27 cellular contexts compared by ENCODE assay signal in the genomic region with DNA sequence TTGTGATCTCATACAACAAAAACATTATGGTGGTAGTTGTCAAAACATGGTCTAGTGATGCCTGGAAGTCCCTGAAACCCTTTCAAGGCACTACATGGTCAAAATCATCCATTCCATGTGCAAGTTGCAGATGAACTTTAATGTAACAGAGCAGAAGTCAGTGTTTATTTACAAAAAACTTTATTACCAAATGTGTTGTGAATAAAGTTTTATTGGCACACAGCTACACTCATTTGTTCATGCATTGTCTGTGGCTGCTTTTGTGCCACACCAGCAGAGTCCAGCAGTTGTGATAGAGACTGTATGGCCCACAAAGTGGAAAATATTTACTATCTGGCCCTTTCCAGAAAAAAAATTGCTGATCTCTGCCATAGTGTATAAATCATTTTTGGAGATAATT. TPM values are rescaled to one million over a fixed set of nuclear protein-coding genes. Genes with fewer than 3 reads are reported as not detected.
"Had no signal": no experiment of that assay in that cellular context is flagged by ENCODE, and none has a peak within 500 bp of the region (broad histone marks: within the 10 kb centered on the region; RNA-seq: fewer than 3 reads in every experiment).

No MANE protein-coding gene starts in this region.

- H3K9me3 Mint-ChIP-seq: dendritic cell treated with granulocyte-macrophage colony-stimulating factor and Interleukin-4, amounts not matched to agents 40 ng/mL and 50 ng/mL, for 4 days had no signal

- H3K27ac ChIP-seq: colonic mucosa, epithelial cell of prostate, esophagus squamous epithelium, foreskin keratinocyte, gastroesophageal sphincter, heart left ventricle, hepatocyte, left lung, lower lobe of right lung had no signal

- ATAC-seq: esophagus mucosa, foreskin keratinocyte, gastroesophageal sphincter, heart left ventricle, left cardiac atrium, left lung, left ventricle myocardium superior, lower lobe of right lung, mucosa of descending colon had no signal

- H3K4me1 Mint-ChIP-seq: immature natural killer cell, mesothelial cell of epicardium had no signal

- H3K4me2 ChIP-seq: hepatocyte had no signal

- H3K27me3 ChIP-seq: colonic mucosa, esophagus squamous epithelium, foreskin keratinocyte, gastroesophageal sphincter, heart left ventricle, hepatocyte, left lung had no signal

- FAIRE-seq: endometrium, frontal cortex, islet of Langerhans, keratinocyte had no signal

- H3K4me3 ChIP-seq: colonic mucosa, esophagus squamous epithelium, gastroesophageal sphincter, heart left ventricle, hepatocyte, left lung, lower lobe of right lung, mucosa of descending colon had no signal

- DNase-seq: colonic mucosa; cortex of kidney; effector CD4-positive, alpha-beta T cell; effector memory CD4-positive, alpha-beta T cell; erythroblast; esophagus squamous epithelium; foreskin keratinocyte; heart left ventricle; hypothalamus; immature natural killer cell; left cardiac atrium; left lung; left ventricle myocardium superior; lower lobe of right lung; mesenchymal stem cell; mucosa of descending colon; naive B cell had no signal

- H3K9me3 ChIP-seq: colonic mucosa, esophagus squamous epithelium, gastroesophageal sphincter, lower lobe of right lung, mucosa of descending colon had no signal

- H3K4me3 Mint-ChIP-seq: dendritic cell treated with granulocyte-macrophage colony-stimulating factor and Interleukin-4, amounts not matched to agents 40 ng/mL and 50 ng/mL, for 4 days; immature natural killer cell; mesothelial cell of epicardium; naive B cell had no signal

- H2AFZ ChIP-seq: hepatocyte had no signal

- H3K36me3 Mint-ChIP-seq: immature natural killer cell, mesothelial cell of epicardium had no signal

- H3K79me2 ChIP-seq: hepatocyte had no signal

- H3K36me3 ChIP-seq: colonic mucosa, esophagus squamous epithelium, gastroesophageal sphincter, heart left ventricle, left lung, lower lobe of right lung had no signal

- H3K4me1 ChIP-seq: colonic mucosa, foreskin keratinocyte, heart left ventricle, left lung, lower lobe of right lung had no signal

- H3K27ac Mint-ChIP-seq: dendritic cell treated with granulocyte-macrophage colony-stimulating factor and Interleukin-4, amounts not matched to agents 40 ng/mL and 50 ng/mL, for 4 days; immature natural killer cell; mesothelial cell of epicardium; naive B cell had no signal

RNA-seq across cellular contexts. Expression of a gene that starts 26.8 kb away (rescaled TPM):
- polyA plus RNA-seq: keratinocyte had no signal
